Comparison of ENCODE assay signal across 25 cellular contexts in the genomic region with DNA sequence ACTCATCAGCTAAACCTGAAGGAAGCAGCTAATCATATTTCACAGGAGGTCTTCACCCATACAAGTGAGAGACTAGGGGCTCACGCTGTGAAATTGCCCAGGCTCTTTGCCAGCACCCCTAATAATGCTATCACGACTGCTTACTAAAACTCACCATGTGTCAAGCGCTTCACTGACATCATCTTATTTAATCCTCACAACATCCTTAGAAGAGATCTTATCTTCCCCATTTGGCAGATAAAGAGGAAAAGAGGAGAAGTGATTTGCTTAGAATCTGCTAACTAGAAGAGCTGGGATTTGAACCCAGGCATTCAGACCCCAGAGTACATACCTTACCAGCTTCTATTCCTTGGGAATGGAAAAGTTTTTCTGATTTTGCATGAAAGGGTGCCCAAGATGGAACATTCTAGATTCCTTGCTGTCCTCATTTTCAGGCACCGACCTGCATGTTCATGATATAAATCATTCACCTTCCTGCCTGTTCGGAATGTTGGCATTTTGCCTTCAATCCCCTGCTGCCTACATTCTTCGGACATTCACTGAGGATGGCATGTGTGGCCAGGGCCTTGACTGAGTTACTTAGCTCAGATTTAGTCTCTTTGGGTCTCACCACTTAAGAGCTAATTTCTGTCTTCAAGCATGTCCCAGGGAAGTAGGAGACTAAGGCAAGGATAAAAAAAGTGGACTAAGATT.
DNase-seq lines count a peak whose midpoint lies in the region; FAIRE-seq and TF ChIP-seq lines count a peak whose summit lies in the region.
"Had no signal": no experiment of that assay in that cellular context is flagged by ENCODE, and none has a peak within 500 bp of the region (broad histone marks: within the 10 kb centered on the region; RNA-seq: fewer than 3 reads in every experiment).

No MANE protein-coding gene starts in this region.

- H3K27me3 ChIP-seq in parathyroid adenoma (ENCODE audit: control insufficient read depth, insufficient read depth, low read length), result no peaks in the 10 kb centered on the region
- H3K27me3 ChIP-seq: esophagus squamous epithelium, suprapubic skin, uterus had no signal

- H3K79me2 ChIP-seq in parathyroid adenoma, result no peaks in the 10 kb centered on the region

- peak overlapping the region; percentile 96 for H3K27ac ChIP-seq in epithelial cell of prostate
- H3K27ac ChIP-seq in parathyroid adenoma, result peak overlapping the region; percentile 34
- H3K27ac ChIP-seq: KMS-11, uterus had no signal

- intact Hi-C loops in Calu3 (cut with micrococcal nuclease; ENCODE audit: unreplicated experiment), result no loop called here

- DNase-seq in Calu3 (no peak), RCC 7860 (ENCODE audit: low spot score) (peak; percentile 86), epithelial cell of prostate (ENCODE audit: low read depth, low spot score) (no peak), Kasumi-1 (lab: John Stamatoyannopoulos, UW) (no peak), NCI-H69 (lab: John Stamatoyannopoulos, UW) (no peak), COLO668 (lab: John Stamatoyannopoulos, UW; ENCODE audit: unreplicated experiment) (no peak)
- DNase-seq in stimulated activated CD4-positive, alpha-beta T cell treated with anti-CD3 and anti-CD28 coated beads, Interleukin-4, amount 100 ng/mL, for 24 hours, result no peak
- DNase-seq: activated CD4-positive, alpha-beta T cell treated with anti-CD3 and anti-CD28 coated beads, Interleukin-2, amount 10 ng/mL, durations not matched to agents 24 days and 14 days; activated naive CD4-positive, alpha-beta T cell treated with anti-CD3 and anti-CD28 coated beads, Interleukin-2, amount 10 ng/mL, durations not matched to agents 7 days and 5 days; activated T-cell treated with anti-CD3 and anti-CD28 coated beads, Interleukin-2, amount 50 U/mL, for 72 hours; CD4-positive, alpha-beta memory T cell; effector CD8-positive, alpha-beta T cell; esophagus squamous epithelium; GF-D8; NCI-H187; NCI-H748 treated with DMSO at 0.1 percent for 48 hours; nephron progenitor cell; posterior cingulate gyrus; SIG-M5; uterus had no signal

- CTCF ChIA-PET in Calu3 (lab: Charles Lee), result interaction anchor here (0.7 kb wide), 1 partner anchor 140 kb away, joined by 3 read pairs; no protein-coding TSS in a partner anchor

- peak; percentile 74 for FAIRE-seq in RCC 7860 (lab: Jason Lieb, UNC)

- H3K27ac Mint-ChIP-seq in Calu3 (ENCODE audit: unreplicated experiment), result peak overlapping the region; percentile 10
- H3K27ac Mint-ChIP-seq: activated CD4-positive, alpha-beta T cell treated with anti-CD3 and anti-CD28 coated beads, Interleukin-2, amount 10 ng/mL, durations not matched to agents 24 days and 14 days; activated naive CD4-positive, alpha-beta T cell treated with anti-CD3 and anti-CD28 coated beads, Interleukin-2, amount 10 ng/mL, durations not matched to agents 7 days and 5 days; activated T-cell treated with anti-CD3 and anti-CD28 coated beads, Interleukin-2, amount 50 U/mL, for 72 hours; CD4-positive, alpha-beta memory T cell; nephron progenitor cell; T-helper 1 cell treated with Interleukin-12 subunit alpha and Interleukin-12 subunit beta and Interleukin-4 antibody, amounts not matched to agents 30 μg/mL and 1 μg/mL, for 36 hours had no signal

- TF ChIP-seq CTCF in Calu3 (IDR thresholded peaks at IDR 0.05; ENCODE audit: unreplicated experiment) (no peak), parathyroid adenoma (IDR thresholded peaks at IDR 0.05) (no peak)

- H3K9me3 ChIP-seq in parathyroid adenoma (ENCODE audit: control insufficient read depth, low read length), result no peaks in the 10 kb centered on the region
- H3K9me3 ChIP-seq: esophagus squamous epithelium, HAP-1, suprapubic skin, uterus had no signal

- H3K4me2 ChIP-seq in parathyroid adenoma (ENCODE audit: low read length), result no peak overlapping the region
- H3K4me2 ChIP-seq: KMS-11 had no signal

- no TSS peak for BruUV-seq in Calu3 (replicated peaks; lab: Mats Ljungman, UMichigan)

- H2AFZ ChIP-seq in parathyroid adenoma, result no peak overlapping the region

- no peak overlapping the region for H3K9ac ChIP-seq in parathyroid adenoma
- H3K9ac ChIP-seq: KMS-11 had no signal

- no peaks in the 10 kb centered on the region for H3K36me3 Mint-ChIP-seq in Calu3 (ENCODE audit: insufficient read depth, unreplicated experiment)
- H3K36me3 Mint-ChIP-seq: activated naive CD4-positive, alpha-beta T cell treated with anti-CD3 and anti-CD28 coated beads, Interleukin-2, amount 10 ng/mL, durations not matched to agents 7 days and 5 days; CD4-positive, alpha-beta memory T cell had no signal

- H3K27me3 Mint-ChIP-seq in Calu3 (ENCODE audit: unreplicated experiment), result no peaks in the 10 kb centered on the region

- peaks cover 61% of the 10 kb centered on the region for H3K4me1 Mint-ChIP-seq in Calu3 (ENCODE audit: low read depth, unreplicated experiment)
- H3K4me1 Mint-ChIP-seq: activated CD4-positive, alpha-beta T cell treated with anti-CD3 and anti-CD28 coated beads, Interleukin-2, amount 10 ng/mL, durations not matched to agents 24 days and 14 days; activated naive CD4-positive, alpha-beta T cell treated with anti-CD3 and anti-CD28 coated beads, Interleukin-2, amount 10 ng/mL, durations not matched to agents 7 days and 5 days; CD4-positive, alpha-beta memory T cell had no signal

- H3K36me3 ChIP-seq in parathyroid adenoma (ENCODE audit: control insufficient read depth, insufficient read depth, low read length), result no peaks in the 10 kb centered on the region
- H3K36me3 ChIP-seq: esophagus squamous epithelium, HAP-1, suprapubic skin, uterus had no signal

- H3K4me3 Mint-ChIP-seq in Calu3 (ENCODE audit: low read depth, unreplicated experiment), result no peak overlapping the region
- H3K4me3 Mint-ChIP-seq: activated CD4-positive, alpha-beta T cell treated with anti-CD3 and anti-CD28 coated beads, Interleukin-2, amount 10 ng/mL, durations not matched to agents 24 days and 14 days; activated naive CD4-positive, alpha-beta T cell treated with anti-CD3 and anti-CD28 coated beads, Interleukin-2, amount 10 ng/mL, durations not matched to agents 7 days and 5 days; activated T-cell treated with anti-CD3 and anti-CD28 coated beads, Interleukin-2, amount 50 U/mL, for 72 hours; CD4-positive, alpha-beta memory T cell; nephron progenitor cell; T-helper 1 cell treated with Interleukin-12 subunit alpha and Interleukin-12 subunit beta and Interleukin-4 antibody, amounts not matched to agents 30 μg/mL and 1 μg/mL, for 36 hours had no signal

- peaks cover 60% of the 10 kb centered on the region for H3K4me1 ChIP-seq in parathyroid adenoma
- H3K4me1 ChIP-seq: HAP-1, uterus had no signal

- no peak overlapping the region for H3K4me3 ChIP-seq in parathyroid adenoma (ENCODE audit: low read depth, low read length)
- H3K4me3 ChIP-seq: esophagus squamous epithelium, HAP-1, suprapubic skin, uterus had no signal

- H3K9me3 Mint-ChIP-seq in Calu3 (ENCODE audit: low read depth, unreplicated experiment), result no peaks in the 10 kb centered on the region
- H3K9me3 Mint-ChIP-seq: activated CD4-positive, alpha-beta T cell treated with anti-CD3 and anti-CD28 coated beads, Interleukin-2, amount 10 ng/mL, durations not matched to agents 24 days and 14 days; activated naive CD4-positive, alpha-beta T cell treated with anti-CD3 and anti-CD28 coated beads, Interleukin-2, amount 10 ng/mL, durations not matched to agents 7 days and 5 days; activated T-cell treated with anti-CD3 and anti-CD28 coated beads, Interleukin-2, amount 50 U/mL, for 72 hours; nephron progenitor cell; T-helper 1 cell treated with Interleukin-12 subunit alpha and Interleukin-12 subunit beta and Interleukin-4 antibody, amounts not matched to agents 30 μg/mL and 1 μg/mL, for 36 hours had no signal
